Comparison of ENCODE assay signal across 7 cellular contexts in genomic region chr12:12714276-12715001, GRCh38. TPM values are rescaled to one million over a fixed set of nuclear protein-coding genes. Genes with fewer than 3 reads are reported as not detected.
A peak's percentile ranks its signal among the peaks of the same experiment; 100 is the strongest.
DNase-seq lines count a peak whose midpoint lies in the region; ATAC-seq, FAIRE-seq and TF ChIP-seq lines count a peak whose summit lies in the region.

No MANE protein-coding gene starts in this region.

- POLR2A ChIA-PET in HepG2 (lab: Yijun Ruan, JAX) = interaction anchor here (0.6 to 4.7 kb wide), 3 partner anchors 10 to 143 kb away, joined by 3 to 66 read pairs (median 3); no protein-coding TSS in a partner anchor

- peak; percentile 24 for ATAC-seq in HG03571 (IDR thresholded peaks at IDR 0.05; ENCODE audit: unreplicated experiment)
- peak; percentile 4; the same call in 2 of the 3 replicates for ATAC-seq in HepG2

- H3K27me3 ChIP-seq in bronchial epithelial cell (ENCODE audit: control insufficient read depth, insufficient read depth, low read length) = no peaks in the 10 kb centered on the region
- H3K27me3 ChIP-seq in HepG2 (ENCODE audit: control insufficient read depth in 1 of 2, insufficient read depth in 2 of 2, low read length in 2 of 2) = no peaks in the 10 kb centered on the region; a peak in 2 of 5 replicates
- no peaks in the 10 kb centered on the region for H3K27me3 ChIP-seq in subcutaneous abdominal adipose tissue (ENCODE audit: control insufficient read depth in 5 of 5, insufficient read depth in 4 of 5, low read length in 5 of 5)

- TF ChIP-seq CTCF in GM13977 (IDR thresholded peaks at IDR 0.05; ENCODE audit: extremely low read depth, insufficient read depth, missing control alignments) (peak; percentile 41), bronchial epithelial cell (IDR thresholded peaks at IDR 0.05; ENCODE audit: insufficient read depth, low read length, severe bottlenecking) (peak; percentile 30), HepG2 (CRISPR knock-in tag; IDR thresholded peaks at IDR 0.05) (peak; percentile 61)

- DNase-seq in GM13977 (ENCODE audit: low spot score) (peak; percentile 38), SW480 (ENCODE audit: low spot score) (peak; percentile 79), bronchial epithelial cell (ENCODE audit: low read depth) (peak; percentile 28), HepG2 (ENCODE audit: low spot score) (no peak), KG1 (lab: John Stamatoyannopoulos, UW) (no peak)

- peaks cover 22% of the 10 kb centered on the region for H3K4me1 ChIP-seq in HepG2 (ENCODE audit: insufficient read depth, low read length)
- H3K4me1 ChIP-seq in subcutaneous abdominal adipose tissue (ENCODE audit: control insufficient read depth in 5 of 5, insufficient read depth in 5 of 5, low read length in 5 of 5) = peaks cover 7 to 49% (median 42%) of the 10 kb centered on the region in 5 donors

- CTCF ChIA-PET in HepG2 (lab: Yijun Ruan, JAX; ENCODE audit: low intra/inter-chr PET ratio, low total read pairs) = interaction anchor here (1.4 kb wide), 1 partner anchor 23 kb away, joined by 4 read pairs; no protein-coding TSS in a partner anchor

- TF ChIP-seq EP300 in HepG2 (IDR thresholded peaks at IDR 0.05; ENCODE audit: low read depth in 2 of 2, low read length in 2 of 2) = no peak
- TF ChIP-seq EP300 in HepG2 (CRISPR knock-in tag; IDR thresholded peaks at IDR 0.05; ENCODE audit: borderline replicate concordance) = no peak

- no peak for TF ChIP-seq RAD21 in HepG2 (CRISPR knock-in tag; IDR thresholded peaks at IDR 0.05)

- BruUV-seq in HepG2 (replicated peaks; lab: Mats Ljungman, UMichigan) = no TSS peak

- WGBS in HepG2 (ENCODE audit: low lambda C conversion rate) = 3% methylated on average over 23 of the region's 23 CpGs

- peaks cover 35% of the 10 kb centered on the region for H3K79me2 ChIP-seq in HepG2 (ENCODE audit: insufficient read depth, low read length)

- peak overlapping the region; percentile 99 for H3K9ac ChIP-seq in HepG2 (ENCODE audit: insufficient read depth, low read depth, low read length)
- H3K9ac ChIP-seq in subcutaneous abdominal adipose tissue (ENCODE audit: low read length in 5 of 5) = peak overlapping the region; percentile 6 to 67 (median 49)

- H3K27ac ChIP-seq in HepG2 (ENCODE audit: extremely low read length, insufficient read depth, low read length) (peak overlapping the region; percentile 99), subcutaneous abdominal adipose tissue (ENCODE audit: low read depth, low read length) (peak overlapping the region; percentile 96)

- H4K20me1 ChIP-seq in HepG2 (ENCODE audit: insufficient read depth, low read length) = peaks cover 12% of the 10 kb centered on the region; the same call in 1 of the 2 replicates

- H2AFZ ChIP-seq in HepG2 (ENCODE audit: low read length) = peak overlapping the region; percentile 60

- H3K9me3 ChIP-seq in HepG2 (ENCODE audit: low read length) (no peaks in the 10 kb centered on the region), subcutaneous abdominal adipose tissue (ENCODE audit: control insufficient read depth in 5 of 5, low read length in 5 of 5) (no peaks in the 10 kb centered on the region)

- peak overlapping the region; percentile 98 for H3K4me2 ChIP-seq in HepG2 (ENCODE audit: low read depth, low read length)

- H3K4me3 ChIP-seq in bronchial epithelial cell (ENCODE audit: low read depth, low read length) (peak overlapping the region; percentile 27), HepG2 (replicated peaks in 1 of 3; ENCODE audit: insufficient read depth in 1 of 3, low read depth in 2 of 3, low read length in 3 of 3) (peak overlapping the region; percentile 92 to 96 (median 96)), subcutaneous abdominal adipose tissue (ENCODE audit: low read depth in 1 of 5, low read length in 5 of 5) (peak overlapping the region; percentile 52 to 80 (median 63))

- in situ Hi-C loops in GM13977 (cut with MboI; ENCODE audit: low pct_unique_long_range_greater_than_20kb, low sequenced_read_pairs, unreplicated experiment) (loop anchor here (10.0 kb wide), 1 partner anchor 340 kb away; no protein-coding TSS in a partner anchor), HepG2 (cut with HindIII; ENCODE audit: extremely low pct_ligation_motif_present, low pct_unique_long_range_greater_than_20kb) (loop anchor here (25.0 kb wide), 1 partner anchor 627 kb away; no protein-coding TSS in a partner anchor)

- no peak for TF ChIP-seq POLR2A in HepG2 (IDR thresholded peaks at IDR 0.05; ENCODE audit: insufficient read depth in 1 of 2, low read depth in 2 of 2, low read length in 2 of 2)

- no peak for FAIRE-seq in bronchial epithelial cell (lab: Jason Lieb, UNC)
- FAIRE-seq in HepG2 (lab: Jason Lieb, UNC) = no peak

- intact Hi-C loops in HepG2 (cut with micrococcal nuclease; ENCODE audit: unreplicated experiment) = loop anchor here (5.0 kb wide), 1 partner anchor 152 kb away; the partner anchor contains the start of gene DUSP16

- H3K36me3 ChIP-seq in bronchial epithelial cell (ENCODE audit: control insufficient read depth, insufficient read depth, low read length) (peaks cover 3% of the 10 kb centered on the region), HepG2 (replicated peaks in 1 of 2; ENCODE audit: control insufficient read depth in 1 of 2, insufficient read depth in 2 of 2, low read length in 2 of 2) (0 out of 5 replicates have a peak, but pooled peaks cover 0 to 4% of the 10 kb centered on the region in 2 experiments), subcutaneous abdominal adipose tissue (ENCODE audit: control insufficient read depth in 5 of 5, insufficient read depth in 5 of 5, low read length in 5 of 5) (peaks cover 0 to 5% (median 0%) of the 10 kb centered on the region in 5 donors)

TF ChIP-seq in HepG2, 621 proteins besides CTCF, POLR2A, EP300 and RAD21 (continues in another document):
- TF ChIP-seq NONO (IDR thresholded peaks at IDR 0.05) (no peak), NONO (CRISPR knock-in tag; conservative IDR thresholded peaks at IDR 0.05) (no peak), HOXD1 (CRISPR knock-in tag; IDR thresholded peaks at IDR 0.05) (no peak), ZNF550 (CRISPR knock-in tag; IDR thresholded peaks at IDR 0.05; ENCODE audit: borderline replicate concordance) (0 out of 2 replicates have a peak, but pooled peaks have one; percentile 26), SMC3 (IDR thresholded peaks at IDR 0.05; ENCODE audit: low read length) (peak; percentile 10; the same call in 1 of the 2 replicates), ZNF747 (CRISPR knock-in tag; IDR thresholded peaks at IDR 0.05; ENCODE audit: borderline replicate concordance) (0 out of 2 replicates have a peak, but pooled peaks have one; percentile 29)

RNA-seq across cellular contexts. Expression of gene CDKN1B, which starts 2.7 kb away (rescaled TPM):
- total RNA-seq in bronchial epithelial cell = 34.0 and 38.7 TPM in 2 replicates
- 37.2 and 39.6 TPM in 2 replicates for total RNA-seq in HepG2 (2016; rRNA removed; fragmentation: Illumina TruSeq; extraction: Trizol)
- 7.8 TPM in 2 replicates for total RNA-seq in HepG2 (2016; cell fraction: cytosol; rRNA removed; fragmentation: Illumina TruSeq; extraction: Trizol; ENCODE audit: low read depth)
- 39.5 and 39.9 TPM in 2 replicates for total RNA-seq in HepG2 (2016; cell fraction: insoluble cytoplasmic fraction; rRNA removed; fragmentation: Illumina TruSeq; extraction: Trizol)
- total RNA-seq in HepG2 (2016; cell fraction: membrane; rRNA removed; fragmentation: Illumina TruSeq; extraction: Trizol) = 22.3 and 22.5 TPM in 2 replicates
- total RNA-seq in HepG2 (2016; cell fraction: nucleus; rRNA removed; fragmentation: Illumina TruSeq; extraction: Trizol) = 31.7 and 35.6 TPM in 2 replicates
- 18.8 and 20.1 TPM in 2 replicates for polyA plus RNA-seq in HepG2 (2011; rRNA removed)
- 14.5 and 17.0 TPM in 2 replicates for polyA plus RNA-seq in HepG2 (2011; cell fraction: cytosol; rRNA removed)
- 9.6 and 9.9 TPM in 2 replicates for polyA plus RNA-seq in HepG2 (2011; cell fraction: nucleus; rRNA removed)
- 30.9 and 36.9 TPM in 2 replicates for polyA plus RNA-seq in HepG2 (2012)
- polyA plus RNA-seq in HepG2 (2016; cell fraction: cytosol; fragmentation: Illumina TruSeq; extraction: Trizol; ENCODE audit: low read depth) = 3.1 TPM in 2 replicates
- 48.4 and 51.0 TPM in 2 replicates for polyA plus RNA-seq in HepG2 (2016; cell fraction: insoluble cytoplasmic fraction; fragmentation: Illumina TruSeq; extraction: Trizol; ENCODE audit: low read depth)
- polyA plus RNA-seq in HepG2 (2016; cell fraction: membrane; fragmentation: Illumina TruSeq; extraction: Trizol; ENCODE audit: low read depth) = 11.6 TPM in 2 replicates
- polyA plus RNA-seq in HepG2 (2016; cell fraction: nucleus; fragmentation: Illumina TruSeq; extraction: Trizol; ENCODE audit: insufficient read depth, low read depth) = 40.3 and 40.5 TPM in 2 replicates
- 10.2 and 11.3 TPM in 2 replicates for polyA minus RNA-seq in HepG2 (2011; rRNA and poly(A)+ RNA removed; ENCODE audit: low replicate concordance)
- polyA minus RNA-seq in HepG2 (2011; cell fraction: cytosol; rRNA and poly(A)+ RNA removed) = 18.2 and 23.5 TPM in 2 replicates
- 27.1 and 37.2 TPM in 2 replicates for polyA minus RNA-seq in HepG2 (2011; cell fraction: nucleus; rRNA and poly(A)+ RNA removed)

RNA-seq across cellular contexts. Expression of gene GPR19, which starts 18.5 kb away (rescaled TPM):
- 0.13 TPM in 1 of 2 replicates, not detected in the other for total RNA-seq in bronchial epithelial cell
- total RNA-seq in HepG2 (2016; rRNA removed; fragmentation: Illumina TruSeq; extraction: Trizol) = 1.2 and 1.4 TPM in 2 replicates
- total RNA-seq in HepG2 (2016; cell fraction: cytosol; rRNA removed; fragmentation: Illumina TruSeq; extraction: Trizol; ENCODE audit: low read depth) = 1.2 TPM in 1 of 2 replicates, not detected in the other
- 1.3 TPM in 2 replicates for total RNA-seq in HepG2 (2016; cell fraction: insoluble cytoplasmic fraction; rRNA removed; fragmentation: Illumina TruSeq; extraction: Trizol)
- 1.00 and 1.5 TPM in 2 replicates for total RNA-seq in HepG2 (2016; cell fraction: membrane; rRNA removed; fragmentation: Illumina TruSeq; extraction: Trizol)
- total RNA-seq in HepG2 (2016; cell fraction: nucleus; rRNA removed; fragmentation: Illumina TruSeq; extraction: Trizol) = 0.99 and 1.4 TPM in 2 replicates
- 1.5 and 2.0 TPM in 2 replicates for polyA plus RNA-seq in HepG2 (2011; rRNA removed)
- 0.97 and 1.0 TPM in 2 replicates for polyA plus RNA-seq in HepG2 (2011; cell fraction: cytosol; rRNA removed)
- 4.7 and 5.3 TPM in 2 replicates for polyA plus RNA-seq in HepG2 (2011; cell fraction: nucleus; rRNA removed)
- 0.60 and 2.4 TPM in 2 replicates for polyA plus RNA-seq in HepG2 (2012)
- polyA plus RNA-seq in HepG2 (2016; cell fraction: cytosol; fragmentation: Illumina TruSeq; extraction: Trizol; ENCODE audit: low read depth) = 0.41 and 0.74 TPM in 2 replicates
- 0.99 and 1.1 TPM in 2 replicates for polyA plus RNA-seq in HepG2 (2016; cell fraction: insoluble cytoplasmic fraction; fragmentation: Illumina TruSeq; extraction: Trizol; ENCODE audit: low read depth)
- 1.0 and 1.8 TPM in 2 replicates for polyA plus RNA-seq in HepG2 (2016; cell fraction: membrane; fragmentation: Illumina TruSeq; extraction: Trizol; ENCODE audit: low read depth)
- polyA plus RNA-seq in HepG2 (2016; cell fraction: nucleus; fragmentation: Illumina TruSeq; extraction: Trizol; ENCODE audit: insufficient read depth, low read depth) = 4.4 and 4.9 TPM in 2 replicates
- 1.8 TPM in 1 of 2 replicates, not detected in the other for polyA minus RNA-seq in HepG2 (2011; rRNA and poly(A)+ RNA removed; ENCODE audit: low replicate concordance)
- polyA minus RNA-seq in HepG2 (2011; cell fraction: cytosol; rRNA and poly(A)+ RNA removed) = 0.69 TPM in 1 of 2 replicates, not detected in the other
- 1.9 and 2.9 TPM in 2 replicates for polyA minus RNA-seq in HepG2 (2011; cell fraction: nucleus; rRNA and poly(A)+ RNA removed)

Comparison
In these comparisons a context has a peak if more than half of its experiments do, and no peak if none do; other contexts are left out.
1. DNase-seq: peak in GM13977 (single experiment), SW480 (single experiment) and bronchial epithelial cell (single experiment); none in HepG2 (single experiment) and KG1 (single experiment).
2. H3K4me3 ChIP-seq: peak in every context shown above with its lines; median percentile 96 in HepG2; 63 in subcutaneous abdominal adipose tissue; 27 in bronchial epithelial cell.
3. Peak in every context shown above with its lines, with median percentiles within 50 percentile points of each other: CTCF ChIP-seq.